1 cellular context compared by ENCODE assay signal in the genomic region with DNA sequence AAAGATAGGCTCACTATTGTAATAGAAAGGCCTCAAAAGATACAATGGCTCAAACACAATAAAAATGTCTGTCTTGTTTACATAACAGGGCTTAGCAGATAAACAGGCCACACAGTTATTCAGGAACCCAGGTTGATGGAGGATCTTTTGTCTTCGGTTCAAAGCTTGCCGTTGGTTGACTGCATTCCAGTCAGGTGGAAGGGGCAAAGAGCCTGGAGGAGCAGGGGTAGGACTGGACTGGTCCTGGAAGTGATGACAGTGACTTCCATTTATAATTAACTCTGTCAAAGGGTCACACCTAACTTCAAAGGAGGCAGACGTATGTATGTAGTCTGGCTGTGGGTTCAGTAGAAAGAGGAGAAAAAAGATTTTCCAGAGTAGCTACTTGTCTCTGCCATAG. TPM values are rescaled to one million over a fixed set of nuclear protein-coding genes. Genes with fewer than 3 reads are reported as not detected.
"Had no signal": no experiment of that assay in that cellular context is flagged by ENCODE, and none has a peak within 500 bp of the region (broad histone marks: within the 10 kb centered on the region; RNA-seq: fewer than 3 reads in every experiment).

No MANE protein-coding gene starts in this region.

RNA-seq across cellular contexts. Expression of a gene that starts 20.1 kb away (rescaled TPM):
- total RNA-seq: G401 had no signal
